Comparison of ENCODE assay signal across 8 cellular contexts in the genomic region with DNA sequence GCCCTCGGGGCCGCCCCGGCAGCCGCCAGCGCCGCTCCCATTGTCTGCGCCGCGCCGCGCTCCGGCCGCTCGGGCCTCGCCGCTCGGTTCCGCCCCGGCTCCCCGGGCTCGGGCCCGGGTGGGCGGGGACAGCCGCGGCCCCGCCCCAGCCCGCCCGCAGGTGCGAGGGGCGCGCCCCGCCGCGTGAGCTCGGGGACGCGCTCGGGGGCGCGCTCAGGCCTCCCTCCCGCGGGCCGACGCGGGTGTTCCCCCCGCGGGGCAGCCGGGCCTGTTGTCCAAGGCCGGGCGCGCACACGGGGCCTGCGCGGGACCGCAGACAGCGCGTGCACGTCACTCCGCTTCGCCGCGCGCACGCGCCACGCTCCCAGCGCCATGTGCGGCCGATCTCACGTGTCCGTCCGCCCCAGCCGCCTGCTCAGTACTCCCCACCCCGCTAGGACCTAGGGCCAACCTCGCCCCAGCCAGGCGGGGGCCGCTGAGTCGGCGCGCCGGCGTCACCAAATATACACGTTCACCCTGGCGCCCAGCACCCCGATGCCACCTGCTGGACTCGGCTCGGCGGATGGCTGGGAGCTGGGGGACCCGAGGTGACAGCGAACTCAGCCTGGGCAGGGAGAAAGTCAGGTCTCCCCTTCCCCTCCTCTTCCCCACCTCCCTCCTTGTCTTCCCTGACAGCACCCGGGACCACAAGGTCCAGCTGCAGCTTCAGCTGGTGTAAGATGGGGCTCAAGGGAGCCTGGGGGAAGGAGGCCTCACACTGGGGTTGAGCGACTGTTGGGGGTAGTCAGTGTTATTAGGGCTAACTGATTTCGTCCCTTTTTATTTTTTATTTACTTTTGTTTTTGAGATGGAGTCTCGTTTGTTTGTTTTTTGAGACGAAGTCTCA. TPM values are rescaled to one million over a fixed set of nuclear protein-coding genes. Genes with fewer than 3 reads are reported as not detected.
DNase-seq lines count a peak whose midpoint lies in the region; ATAC-seq and TF ChIP-seq lines count a peak whose summit lies in the region.

No MANE protein-coding gene starts in this region.

- H3K9me3 Mint-ChIP-seq in dendritic cell treated with granulocyte-macrophage colony-stimulating factor and Interleukin-4, amounts not matched to agents 40 ng/mL and 50 ng/mL, for 4 days = no peaks in the 10 kb centered on the region

- peak overlapping the region in 2 of 3 donors; percentile 53 to 66 for H3K4me3 ChIP-seq in liver (ENCODE audit: low read depth in 1 of 3, low read length in 3 of 3)

- peak; percentile 6 for TF ChIP-seq CTCF in liver (IDR thresholded peaks at IDR 0.05; ENCODE audit: low read depth, low read length, missing input control)

- peak; percentile 64 for ATAC-seq in GM19043 (IDR thresholded peaks at IDR 0.05; ENCODE audit: low read depth, unreplicated experiment)
- ATAC-seq in HG03280 (IDR thresholded peaks at IDR 0.05; ENCODE audit: unreplicated experiment) = peak; percentile 69

- H3K9me3 ChIP-seq in liver (ENCODE audit: control insufficient read depth in 4 of 4, low read length in 3 of 4) = no peaks in the 10 kb centered on the region

- TF ChIP-seq RAD21 in liver (IDR thresholded peaks at IDR 0.05) = peak in 1 of 2 donors; percentile 63

- peak in 12 of 14 donors; percentile 61 to 88 (median 76) for DNase-seq in C1 segment of cervical spinal cord (lab: John Stamatoyannopoulos, UW)
- peak; percentile 92 for DNase-seq in NCI-H510A (lab: John Stamatoyannopoulos, UW)
- peak; percentile 88 for DNase-seq in activated CD4-positive, alpha-beta T cell treated with anti-CD3 and anti-CD28 coated beads for 48 hours
- peak; percentile 82 for DNase-seq in stimulated activated CD4-positive, alpha-beta T cell treated with anti-CD3 and anti-CD28 coated beads, Interleukin-4, amount 100 ng/mL, for 24 hours

- H3K4me1 ChIP-seq in liver (ENCODE audit: control insufficient read depth in 4 of 4, insufficient read depth in 4 of 4, low read length in 3 of 4) = peaks cover 3 to 25% (median 12%) of the 10 kb centered on the region in 4 donors

- peaks cover 8% of the 10 kb centered on the region for H3K27me3 Mint-ChIP-seq in dendritic cell treated with granulocyte-macrophage colony-stimulating factor and Interleukin-4, amounts not matched to agents 40 ng/mL and 50 ng/mL, for 4 days

- no peaks in the 10 kb centered on the region for H3K27me3 ChIP-seq in liver (ENCODE audit: control insufficient read depth in 4 of 4, insufficient read depth in 4 of 4, low read length in 3 of 4)

- peaks cover 47% of the 10 kb centered on the region for H3K36me3 Mint-ChIP-seq in dendritic cell treated with granulocyte-macrophage colony-stimulating factor and Interleukin-4, amounts not matched to agents 40 ng/mL and 50 ng/mL, for 4 days (ENCODE audit: low read depth)

- peak overlapping the region; percentile 13 to 58 for H3K27ac ChIP-seq in liver (ENCODE audit: low read depth in 1 of 2, low read length in 2 of 2)

- no peaks in the 10 kb centered on the region for H3K36me3 ChIP-seq in liver (ENCODE audit: control insufficient read depth in 4 of 4, insufficient read depth in 3 of 4, low read depth in 1 of 4, low read length in 3 of 4)

- peak overlapping the region; percentile 84 for H3K27ac Mint-ChIP-seq in dendritic cell treated with granulocyte-macrophage colony-stimulating factor and Interleukin-4, amounts not matched to agents 40 ng/mL and 50 ng/mL, for 4 days

- H3K4me1 Mint-ChIP-seq in dendritic cell treated with granulocyte-macrophage colony-stimulating factor and Interleukin-4, amounts not matched to agents 40 ng/mL and 50 ng/mL, for 4 days (ENCODE audit: low read depth) = peaks cover 54% of the 10 kb centered on the region

- peak overlapping the region; percentile 74 for H3K4me3 Mint-ChIP-seq in dendritic cell treated with granulocyte-macrophage colony-stimulating factor and Interleukin-4, amounts not matched to agents 40 ng/mL and 50 ng/mL, for 4 days

- WGBS in liver = 4% methylated on average over 95 of the region's 95 CpGs

- peak overlapping the region in 1 of 2 donors; percentile 34 for H3K9ac ChIP-seq in liver (ENCODE audit: low read depth in 1 of 2, low read length in 2 of 2)

- intact Hi-C loops in dendritic cell treated with granulocyte-macrophage colony-stimulating factor and Interleukin-4, amounts not matched to agents 40 ng/mL and 50 ng/mL, for 4 days (cut with micrococcal nuclease) = loop anchor here (5.0 kb wide), 1 partner anchor 107 kb away; no protein-coding TSS in a partner anchor

TF ChIP-seq in liver, 16 proteins besides CTCF, POLR2A, EP300 and RAD21:
- TF ChIP-seq YY1 (IDR thresholded peaks at IDR 0.05) (no peak), GABPA (IDR thresholded peaks at IDR 0.05 in 1 of 2, conservative IDR thresholded peaks at IDR 0.05 in 1 of 2) (no peak), JUND (IDR thresholded peaks at IDR 0.05) (no peak), ATF3 (IDR thresholded peaks at IDR 0.05) (no peak), TAF1 (conservative IDR thresholded peaks at IDR 0.05) (no peak), SP1 (IDR thresholded peaks at IDR 0.05) (peak; percentile 21)

RNA-seq across cellular contexts. Expression of gene GBGT1, which starts 14.3 kb away (rescaled TPM):
- 10 to 100 TPM in 1 of 2 donors, 1 to 10 TPM in 1; 3.4 to 25.7 TPM for total RNA-seq in liver
- polyA plus RNA-seq in liver = 1 to 10 TPM in 1 of 2 donors, under 1 TPM in 1; 0.33 to 1.2 TPM

RNA-seq across cellular contexts. Expression of gene RALGDS, which starts 28.3 kb away (rescaled TPM):
- 10 to 100 TPM in 1 of 2 donors, 1 to 10 TPM in 1; 9.5 to 19.0 TPM for total RNA-seq in liver
- polyA plus RNA-seq in liver = 1 to 10 TPM; 1.3 to 5.0 TPM

RNA-seq across cellular contexts. Expression of gene OBP2B, which starts 59.7 kb away (rescaled TPM):
- not detected for total RNA-seq in liver
- not detected for polyA plus RNA-seq in liver

Comparison
In these comparisons a context has a peak if more than half of its experiments do, and no peak if none do; other contexts are left out.
1. Peak in every context shown above with its lines: DNase-seq, ATAC-seq, H3K4me3 ChIP-seq and H3K27ac ChIP-seq.